In the genomic region with DNA sequence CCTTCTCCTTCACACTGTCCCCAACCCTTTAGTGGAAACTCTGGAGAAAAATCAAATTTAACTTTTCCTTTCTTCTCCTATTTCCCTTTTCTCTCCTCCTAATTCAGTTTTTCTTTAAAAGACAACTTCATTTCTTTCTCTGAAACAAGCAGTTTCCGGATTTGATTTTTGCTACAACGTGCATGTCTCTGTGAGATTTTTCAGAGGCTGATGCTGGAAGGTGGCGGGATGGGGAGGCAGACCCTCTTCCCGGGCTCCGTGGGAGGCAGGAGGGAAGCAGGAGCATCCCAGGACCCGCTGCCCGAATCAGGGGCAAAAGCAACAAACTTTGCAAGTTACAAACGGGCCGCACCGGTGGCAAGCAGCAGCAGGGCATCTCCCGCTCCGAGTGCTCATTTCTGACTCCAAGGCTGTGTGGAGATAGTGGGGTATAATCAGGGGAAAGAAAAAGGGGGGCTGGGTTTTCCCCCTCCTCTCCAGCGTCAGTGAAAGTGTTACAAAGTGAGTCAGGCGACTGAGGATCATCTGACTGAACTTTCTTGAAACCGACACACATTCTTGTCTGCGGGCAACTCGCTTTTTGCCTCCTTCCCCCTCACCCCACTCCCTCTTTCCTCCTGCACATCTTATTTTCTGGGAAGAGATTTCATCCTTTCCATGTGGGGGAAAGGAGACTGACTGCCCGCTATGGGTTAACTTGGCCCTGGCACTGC, we compare ENCODE assay signal across 8 cellular contexts. TPM values are rescaled to one million over a fixed set of nuclear protein-coding genes. Genes with fewer than 3 reads are reported as not detected.
DNase-seq lines count a peak whose midpoint lies in the region; ATAC-seq and TF ChIP-seq lines count a peak whose summit lies in the region.

No MANE protein-coding gene starts in this region.

- H3K27ac ChIP-seq in GM23248 (peak overlapping the region; percentile 99), adrenal gland (peak overlapping the region; percentile 91 to 100 (median 99)), hepatocyte (peak overlapping the region; percentile 90), sigmoid colon (peak overlapping the region; percentile 81 to 86 (median 86))

- H4K20me1 ChIP-seq in GM23248 (ENCODE audit: insufficient read depth) (no peaks in the 10 kb centered on the region), hepatocyte (ENCODE audit: insufficient read depth, poor library complexity, severe bottlenecking) (no peaks in the 10 kb centered on the region)

- H3K9me2 ChIP-seq in GM23248 (ENCODE audit: insufficient read depth), result no peaks in the 10 kb centered on the region
- no peaks in the 10 kb centered on the region for H3K9me2 ChIP-seq in hepatocyte (replicated peaks; ENCODE audit: insufficient read depth)

- H3F3A ChIP-seq in GM23248 (ENCODE audit: insufficient read depth), result peaks cover 38% of the 10 kb centered on the region

- H3K9ac ChIP-seq in GM23248, result peak overlapping the region; percentile 99

- no peak for TF ChIP-seq EP300 in sigmoid colon (IDR thresholded peaks at IDR 0.05)

- peak; percentile 72 for DNase-seq in GM23248
- peak in 6 of 7 donors; percentile 67 to 76 (median 71) for DNase-seq in adrenal gland
- peak; percentile 47 for DNase-seq in hepatocyte (ENCODE audit: low spot score)
- DNase-seq in sigmoid colon, result no peak
- DNase-seq in NCI-H2107 (lab: John Stamatoyannopoulos, UW), result no peak

- intact Hi-C loops in adrenal gland (cut with DNase I) (loop anchor here in 1 of 2 donors (10.0 kb wide), 1 partner anchor 49 kb away; no protein-coding TSS in a partner anchor), sigmoid colon (cut with DNase I) (no loop called here)

- H2AFZ ChIP-seq in GM23248, result peak overlapping the region; percentile 32
- no peak overlapping the region for H2AFZ ChIP-seq in hepatocyte

- peak overlapping the region; percentile 96 for H3K4me2 ChIP-seq in GM23248 (ENCODE audit: unreplicated experiment)
- H3K4me2 ChIP-seq in hepatocyte, result peak overlapping the region; percentile 78

- in situ Hi-C loops in GM23248 (cut with MboI), result loop anchor here (10.0 kb wide), 1 partner anchor 569 kb away; no protein-coding TSS in a partner anchor

- TF ChIP-seq CTCF in adrenal gland (IDR thresholded peaks at IDR 0.05) (no peak), hepatocyte (IDR thresholded peaks at IDR 0.05; ENCODE audit: poor library complexity) (no peak), sigmoid colon (IDR thresholded peaks at IDR 0.05) (no peak)

- H3K9me3 ChIP-seq in GM23248 (ENCODE audit: low read depth) (no peaks in the 10 kb centered on the region), adrenal gland (replicated peaks in 1 of 3) (no peaks in the 10 kb centered on the region), hepatocyte (ENCODE audit: low read depth) (no peaks in the 10 kb centered on the region), sigmoid colon (no peaks in the 10 kb centered on the region)

- H3K79me2 ChIP-seq in GM23248 (ENCODE audit: insufficient read depth), result peaks cover 95% of the 10 kb centered on the region
- H3K79me2 ChIP-seq in hepatocyte, result peaks cover 85% of the 10 kb centered on the region

- H3K27me3 ChIP-seq in GM23248 (replicated peaks; ENCODE audit: insufficient read depth), result no peaks in the 10 kb centered on the region
- no peaks in the 10 kb centered on the region for H3K27me3 ChIP-seq in adrenal gland
- peaks cover 83% of the 10 kb centered on the region for H3K27me3 ChIP-seq in hepatocyte
- H3K27me3 ChIP-seq in sigmoid colon, result peaks cover 13 to 45% (median 17%) of the 10 kb centered on the region in 3 donors

- no peaks in the 10 kb centered on the region for H3K36me3 ChIP-seq in GM23248 (ENCODE audit: low read depth)
- no peaks in the 10 kb centered on the region for H3K36me3 ChIP-seq in adrenal gland (replicated peaks in 1 of 2)
- no peaks in the 10 kb centered on the region for H3K36me3 ChIP-seq in hepatocyte (replicated peaks; ENCODE audit: insufficient read depth, low read depth)
- H3K36me3 ChIP-seq in sigmoid colon, result no peaks in the 10 kb centered on the region

- no peak for ATAC-seq in HG02763 (IDR thresholded peaks at IDR 0.05; ENCODE audit: unreplicated experiment)
- no peak for ATAC-seq in GM19455 (IDR thresholded peaks at IDR 0.05; ENCODE audit: unreplicated experiment)
- ATAC-seq in GM19467 (IDR thresholded peaks at IDR 0.05; ENCODE audit: unreplicated experiment), result no peak

- WGBS in GM23248 (ENCODE audit: low coverage in 1 of 2, low lambda C conversion rate in 2 of 2, missing lambda C conversion rate in 2 of 2), 2 experiments, result 6% methylated on average over 18 of the region's 18 CpGs
- 23 to 34% (median 26%) methylated on average over 17 to 18 of the region's 18 CpGs for WGBS in adrenal gland, 4 donors
- 18% methylated on average over 18 of the region's 18 CpGs for WGBS in hepatocyte (ENCODE audit: low lambda C conversion rate, missing lambda C conversion rate)
- WGBS in sigmoid colon, 2 donors, result 15 to 45% methylated on average over 18 of the region's 18 CpGs

- peak; percentile 21 to 77 for TF ChIP-seq POLR2A in adrenal gland (IDR thresholded peaks at IDR 0.05)
- no peak for TF ChIP-seq POLR2A in sigmoid colon (IDR thresholded peaks at IDR 0.05)

- peak overlapping the region; percentile 87 for H3K4me3 ChIP-seq in GM23248
- H3K4me3 ChIP-seq in adrenal gland, result peak overlapping the region in 2 of 4 donors; percentile 92 to 94
- peak overlapping the region; percentile 16 for H3K4me3 ChIP-seq in hepatocyte
- H3K4me3 ChIP-seq in sigmoid colon, result peak overlapping the region in 3 of 4 donors; percentile 61 to 75 (median 65)

- H3K4me1 ChIP-seq in GM23248 (ENCODE audit: insufficient read depth), result peaks cover 67% of the 10 kb centered on the region
- peaks cover 42 to 52% of the 10 kb centered on the region in 2 donors for H3K4me1 ChIP-seq in adrenal gland (replicated peaks in 1 of 2)
- peaks cover 17% of the 10 kb centered on the region for H3K4me1 ChIP-seq in hepatocyte (ENCODE audit: insufficient read depth)
- H3K4me1 ChIP-seq in sigmoid colon, result peaks cover 0 to 25% (median 20%) of the 10 kb centered on the region in 4 donors

RNA-seq across cellular contexts. Expression of a gene that starts 6.4 kb away (rescaled TPM):
- 36.4 and 46.8 TPM in 2 replicates for total RNA-seq in GM23248 (2014; rRNA removed; shearing (Covaris generic))
- polyA plus RNA-seq in GM23248 (2016; fragmentation: Nextera tagmentation; extraction: Ambion mirVana), result 25.6 and 26.2 TPM in 2 replicates
- 100 to 1,000 TPM in 7 of 8 donors, 10 to 100 TPM in 1; 91.0 to 226 (median 165) TPM for total RNA-seq in adrenal gland
- polyA plus RNA-seq in adrenal gland, result 10 to 100 TPM; 29.0 to 95.8 (median 54.3) TPM
- total RNA-seq in hepatocyte, result 35.5 and 38.8 TPM in 2 replicates
- polyA plus RNA-seq in hepatocyte, result 17.2 and 17.8 TPM in 2 replicates
- 10 to 100 TPM; 51.0 to 70.6 (median 61.3) TPM for total RNA-seq in sigmoid colon
- 10 to 100 TPM in 2 of 3 donors, 1 to 10 TPM in 1; 8.1 to 19.8 (median 17.6) TPM for polyA plus RNA-seq in sigmoid colon

Comparison
In these comparisons a context has a peak if more than half of its experiments do, and no peak if none do; other contexts are left out.
1. DNase-seq: peak in GM23248 (single experiment), adrenal gland (6 of 7) and hepatocyte (single experiment); none in sigmoid colon (single experiment) and NCI-H2107 (single experiment).
2. POLR2A ChIP-seq: peak in adrenal gland (2 of 2); none in sigmoid colon (0 of 2).
3. Peak in every context shown above with its lines, with median percentiles within 50 percentile points of each other: H3K27ac ChIP-seq.